Comparison of ENCODE assay signal across 8 cellular contexts in the genomic region with DNA sequence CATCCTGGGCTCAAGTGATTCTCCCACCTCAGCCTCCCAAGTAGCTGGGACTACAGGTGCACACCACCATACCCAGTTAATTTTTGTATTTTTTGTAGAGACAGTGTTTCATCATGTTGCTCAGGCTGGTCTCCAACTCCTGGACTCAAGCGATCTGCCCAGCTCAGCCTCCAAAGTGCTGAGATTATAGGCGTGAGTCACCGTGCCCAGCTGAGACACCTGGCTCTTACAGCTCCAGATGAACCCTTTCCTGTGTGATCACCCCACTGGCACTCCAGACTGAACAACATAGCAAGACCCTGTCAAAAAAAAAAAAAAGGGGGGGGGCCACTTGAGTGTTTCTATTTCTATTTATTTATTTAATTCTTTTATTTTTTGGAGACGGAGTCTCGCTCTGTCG. TPM values are rescaled to one million over a fixed set of nuclear protein-coding genes. Genes with fewer than 3 reads are reported as not detected.
A peak's percentile ranks its signal among the peaks of the same experiment; 100 is the strongest.
DNase-seq lines count a peak whose midpoint lies in the region; ATAC-seq and TF ChIP-seq lines count a peak whose summit lies in the region.

No MANE protein-coding gene starts in this region.

- peak overlapping the region; percentile 98 for H3K4me3 Mint-ChIP-seq in glutamatergic neuron (ENCODE audit: unreplicated experiment)
- H3K4me3 Mint-ChIP-seq in stimulated activated naive CD8-positive, alpha-beta T cell treated with anti-CD3 and anti-CD28 coated beads, Interleukin-15, amount 100 ng/mL, for 72 hours: peak overlapping the region; percentile 97

- H3K4me1 Mint-ChIP-seq in glutamatergic neuron (ENCODE audit: low read depth, unreplicated experiment): peaks cover 10% of the 10 kb centered on the region
- peaks cover 53% of the 10 kb centered on the region for H3K4me1 Mint-ChIP-seq in stimulated activated naive CD8-positive, alpha-beta T cell treated with anti-CD3 and anti-CD28 coated beads, Interleukin-15, amount 100 ng/mL, for 72 hours

- peaks cover 7% of the 10 kb centered on the region for H3K9me3 Mint-ChIP-seq in glutamatergic neuron (ENCODE audit: unreplicated experiment)
- H3K9me3 Mint-ChIP-seq in stimulated activated naive CD8-positive, alpha-beta T cell treated with anti-CD3 and anti-CD28 coated beads, Interleukin-15, amount 100 ng/mL, for 72 hours: no peaks in the 10 kb centered on the region

- TF ChIP-seq CTCF in 22Rv1 (IDR thresholded peaks at IDR 0.05): no peak
- TF ChIP-seq CTCF in glutamatergic neuron (IDR thresholded peaks at IDR 0.05; ENCODE audit: partially characterized antibody, unreplicated experiment): no peak

- H3K27ac ChIP-seq in 22Rv1: peak overlapping the region; percentile 91

- DNase-seq in HCEC 1CT: peak; percentile 9
- DNase-seq in activated CD4-positive, alpha-beta T cell treated with anti-CD3 and anti-CD28 coated beads, Interleukin-2, amount 50 U/mL, for 4 hours: peak; percentile 35
- no peak for DNase-seq in glutamatergic neuron
- DNase-seq in stimulated activated naive CD8-positive, alpha-beta T cell treated with anti-CD3 and anti-CD28 coated beads, Interleukin-15, amount 100 ng/mL, for 72 hours: no peak
- DNase-seq in CD1c-positive myeloid dendritic cell (ENCODE audit: extremely low spot score): no peak
- no peak for DNase-seq in NCI-H2081 (lab: John Stamatoyannopoulos, UW)

- no peak for ATAC-seq in stimulated activated naive CD8-positive, alpha-beta T cell treated with anti-CD3 and anti-CD28 coated beads, Interleukin-15, amount 100 ng/mL, for 72 hours
- no peak for ATAC-seq in GM19467 (IDR thresholded peaks at IDR 0.05; ENCODE audit: unreplicated experiment)

- no peak overlapping the region for H3K27ac Mint-ChIP-seq in glutamatergic neuron (ENCODE audit: unreplicated experiment)
- peak overlapping the region in 1 of 2 donors; percentile 65 for H3K27ac Mint-ChIP-seq in stimulated activated naive CD8-positive, alpha-beta T cell treated with anti-CD3 and anti-CD28 coated beads, Interleukin-15, amount 100 ng/mL, for 72 hours

- H3K27me3 Mint-ChIP-seq in glutamatergic neuron (ENCODE audit: unreplicated experiment): peaks cover 5% of the 10 kb centered on the region
- no peaks in the 10 kb centered on the region for H3K27me3 Mint-ChIP-seq in stimulated activated naive CD8-positive, alpha-beta T cell treated with anti-CD3 and anti-CD28 coated beads, Interleukin-15, amount 100 ng/mL, for 72 hours

- no peaks in the 10 kb centered on the region for H3K36me3 Mint-ChIP-seq in glutamatergic neuron (ENCODE audit: unreplicated experiment)

RNA-seq across cellular contexts. Expression of gene ADSL, which starts 1.0 kb away (rescaled TPM):
- 62.3 TPM for total RNA-seq in glutamatergic neuron (ENCODE audit: unreplicated experiment)

RNA-seq across cellular contexts. Expression of gene SGSM3, which starts 25.1 kb away (rescaled TPM):
- 105 TPM for total RNA-seq in glutamatergic neuron (ENCODE audit: unreplicated experiment)

Comparison
In these comparisons a context has a peak if more than half of its experiments do, and no peak if none do; other contexts are left out.
1. DNase-seq: peak in HCEC 1CT (single experiment) and activated CD4-positive, alpha-beta T cell treated with anti-CD3 and anti-CD28 coated beads, Interleukin-2, amount 50 U/mL, for 4 hours (2 of 2); none in glutamatergic neuron (single experiment), stimulated activated naive CD8-positive, alpha-beta T cell treated with anti-CD3 and anti-CD28 coated beads, Interleukin-15, amount 100 ng/mL, for 72 hours (0 of 2), CD1c-positive myeloid dendritic cell (single experiment) and NCI-H2081 (0 of 2).